8 cellular contexts compared by ENCODE assay signal in genomic region chr1:21322681-21323016, GRCh38. TPM values are rescaled to one million over a fixed set of nuclear protein-coding genes. Genes with fewer than 3 reads are reported as not detected.
DNase-seq lines count a peak whose midpoint lies in the region; ATAC-seq and TF ChIP-seq lines count a peak whose summit lies in the region.

No MANE protein-coding gene starts in this region.

- no peaks in the 10 kb centered on the region for H4K20me1 ChIP-seq in PC-3 (ENCODE audit: low read length)

- H3K4me2 ChIP-seq in PC-3 (ENCODE audit: low read length), result no peak overlapping the region

- DNase-seq in CD14-positive monocyte (ENCODE audit: low spot score) (no peak), PC-3 (no peak), ovary (peak in 1 of 5 donors; percentile 63), NCI-H345 treated with DMSO at 0.1 percent for 48 hours (lab: John Stamatoyannopoulos, UW; ENCODE audit: unreplicated experiment) (no peak), GM19238 (ENCODE audit: insufficient read length, low spot score) (no peak), NCI-H748 (lab: John Stamatoyannopoulos, UW; ENCODE audit: unreplicated experiment) (no peak), RKO (ENCODE audit: low spot score) (no peak)
- no peak for DNase-seq in effector memory CD4-positive, alpha-beta T cell

- no peaks in the 10 kb centered on the region for H3K9me3 ChIP-seq in PC-3 (ENCODE audit: low read length)
- H3K9me3 ChIP-seq in effector memory CD4-positive, alpha-beta T cell (ENCODE audit: control insufficient read depth, low read length), result no peaks in the 10 kb centered on the region
- no peaks in the 10 kb centered on the region for H3K9me3 ChIP-seq in ovary

- H2AFZ ChIP-seq in PC-3 (ENCODE audit: low read length), result no peak overlapping the region

- POLR2A ChIA-PET in PC-3 (lab: Charles Lee; ENCODE audit: unreplicated experiment), result no interaction called here

- TF ChIP-seq CTCF in CD14-positive monocyte (IDR thresholded peaks at IDR 0.05) (no peak), PC-3 (conservative IDR thresholded peaks at IDR 0.05; ENCODE audit: low read depth, low read length) (no peak), ovary (IDR thresholded peaks at IDR 0.05) (no peak)

- CTCF ChIA-PET in PC-3 (lab: Charles Lee), result no interaction called here

- H3K4me3 ChIP-seq in PC-3 (ENCODE audit: low read length) (no peak overlapping the region), ovary (no peak overlapping the region)
- H3K4me3 ChIP-seq in effector memory CD4-positive, alpha-beta T cell (ENCODE audit: insufficient read depth, low read depth, low read length, poor library complexity, severe bottlenecking), result no peak overlapping the region

- WGBS in ovary, 3 donors, result 25 to 41% (median 30%) methylated on average over 6 of the region's 6 CpGs

- H3K4me1 Mint-ChIP-seq in CD14-positive monocyte, result peaks cover 66% of the 10 kb centered on the region

- intact Hi-C loops in CD14-positive monocyte (cut with micrococcal nuclease), result no loop called here
- intact Hi-C loops in PC-3 (cut with micrococcal nuclease), result no loop called here
- intact Hi-C loops in ovary (cut with DNase I), result no loop called here

- no peak for TF ChIP-seq POLR2A in ovary (IDR thresholded peaks at IDR 0.05)

- H3K9ac ChIP-seq in PC-3 (ENCODE audit: low read length), result no peak overlapping the region

- H3K36me3 ChIP-seq in PC-3 (ENCODE audit: low read depth, low read length) (no peaks in the 10 kb centered on the region), ovary (no peaks in the 10 kb centered on the region)
- H3K36me3 ChIP-seq in effector memory CD4-positive, alpha-beta T cell (ENCODE audit: control insufficient read depth, insufficient read depth, low read length), result peaks cover 5% of the 10 kb centered on the region

- peaks cover 11% of the 10 kb centered on the region for H3F3A ChIP-seq in PC-3 (ENCODE audit: low read length, unreplicated experiment)

- peaks cover 5 to 23% (median 22%) of the 10 kb centered on the region in 3 donors for H3K27me3 Mint-ChIP-seq in CD14-positive monocyte (ENCODE audit: low read depth in 3 of 3)

- ATAC-seq in PC-3, result no peak

- peak overlapping the region; percentile 95; the same call in 1 of the 2 replicates for H3K27ac ChIP-seq in PC-3 (ENCODE audit: low read length)
- H3K27ac ChIP-seq in effector memory CD4-positive, alpha-beta T cell (ENCODE audit: insufficient read depth, low read length, poor library complexity, severe bottlenecking), result peak overlapping the region; percentile 39
- H3K27ac ChIP-seq in ovary, result peak overlapping the region; percentile 70 to 93

- H3K27me3 ChIP-seq in PC-3 (ENCODE audit: low read length) (no peaks in the 10 kb centered on the region), ovary (no peaks in the 10 kb centered on the region)
- no peaks in the 10 kb centered on the region for H3K27me3 ChIP-seq in effector memory CD4-positive, alpha-beta T cell (replicated peaks; ENCODE audit: control insufficient read depth, insufficient read depth, low read length, poor library complexity, severe bottlenecking)

- peaks cover 49% of the 10 kb centered on the region for H3K4me1 ChIP-seq in PC-3 (ENCODE audit: insufficient read depth, low read length)
- peaks cover 45% of the 10 kb centered on the region for H3K4me1 ChIP-seq in effector memory CD4-positive, alpha-beta T cell (ENCODE audit: control insufficient read depth, insufficient read depth, low read length, poor library complexity, severe bottlenecking)
- H3K4me1 ChIP-seq in ovary (ENCODE audit: insufficient read depth), result peaks cover 73% of the 10 kb centered on the region

- H3K9me3 Mint-ChIP-seq in CD14-positive monocyte, result peaks cover 0 to 2% (median 0%) of the 10 kb centered on the region in 7 donors

- BruUV-seq in PC-3 (replicated peaks; lab: Mats Ljungman, UMichigan), result no TSS peak

- no peaks in the 10 kb centered on the region for H3K9me2 ChIP-seq in PC-3 (replicated peaks; ENCODE audit: low read length)

- peaks cover 22 to 32% of the 10 kb centered on the region in 2 donors for H3K36me3 Mint-ChIP-seq in CD14-positive monocyte

- peaks cover 72% of the 10 kb centered on the region for H3K79me2 ChIP-seq in PC-3 (ENCODE audit: low read length)

- no peak for TF ChIP-seq EP300 in ovary (IDR thresholded peaks at IDR 0.05)

- H3K4me3 Mint-ChIP-seq in CD14-positive monocyte, result peak overlapping the region; percentile 16 to 72

- peak overlapping the region; percentile 64 to 99 (median 81) for H3K27ac Mint-ChIP-seq in CD14-positive monocyte

RNA-seq across cellular contexts. Expression of gene ECE1, which starts 32.4 kb away (rescaled TPM):
- 10 to 100 TPM; 10.6 to 23.3 TPM for polyA plus RNA-seq in CD14-positive monocyte
- 86.8 and 110 TPM in 2 replicates for total RNA-seq in PC-3 (2014; rRNA removed)
- 100 to 1,000 TPM in 4 of 7 donors, 10 to 100 TPM in 3; 37.3 to 183 (median 119) TPM for total RNA-seq in ovary
- polyA plus RNA-seq in ovary, result 100 to 1,000 TPM in 1 of 2 donors, 10 to 100 TPM in 1; 84.0 to 313 TPM

Comparison
In these comparisons a context has a peak if more than half of its experiments do, and no peak if none do; other contexts are left out.
1. H3K27ac ChIP-seq: peak in every context shown above with its lines; median percentile 95 in PC-3; 82 in ovary; 39 in effector memory CD4-positive, alpha-beta T cell.